ENCODE assay signal across 29 cellular contexts in the genomic region with DNA sequence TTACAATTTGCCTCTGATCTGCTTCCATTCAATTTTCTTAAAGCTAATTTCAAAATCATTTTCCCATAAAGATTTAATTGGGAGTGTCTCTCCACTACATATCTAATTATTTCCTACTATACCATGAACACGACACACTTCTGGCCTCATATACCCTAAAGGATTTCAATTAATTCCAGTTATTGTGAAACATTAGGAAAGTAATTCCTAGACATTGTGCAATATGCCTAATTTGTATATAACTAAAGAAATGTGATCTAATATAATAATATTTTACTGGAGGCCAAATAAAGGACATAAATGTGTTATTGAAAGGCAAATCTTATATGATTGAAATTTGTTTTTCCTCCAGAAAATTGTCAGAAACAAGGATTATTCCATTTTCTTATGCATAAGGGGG.
"Had no signal": no experiment of that assay in that cellular context is flagged by ENCODE, and none has a peak within 500 bp of the region (broad histone marks: within the 10 kb centered on the region; RNA-seq: fewer than 3 reads in every experiment).

No MANE protein-coding gene starts in this region.

- H3K4me3 ChIP-seq: adrenal gland, ascending aorta had no signal

- ATAC-seq: activated CD8-positive, alpha-beta T cell treated with anti-CD3 and anti-CD28 coated beads for 36 hours; activated naive CD8-positive, alpha-beta T cell treated with anti-CD3 and anti-CD28 coated beads, Interleukin-2, amount 50 U/mL, for 24 hours; activated T-cell treated with anti-CD3 and anti-CD28 coated beads, Interleukin-2, amount 50 U/mL, for 4 hours; activated T-cell treated with anti-CD3 and anti-CD28 coated beads, Interleukin-2, amount 50 U/mL, for 72 hours; activated T-helper 17 cell treated with anti-CD3 and anti-CD28 coated beads, Interleukin-2, amount 50 U/mL, for 72 hours had no signal

- H3K27me3 ChIP-seq: adrenal gland, ascending aorta had no signal

- H3K4me1 ChIP-seq: adrenal gland, ascending aorta had no signal

- DNase-seq: activated B cell treated with CpG ODN at 0.5 μM for 24 hours; activated CD4-positive, alpha-beta memory T cell treated with anti-CD3 and anti-CD28 coated beads for 36 hours; activated CD4-positive, alpha-beta T cell treated with anti-CD3 and anti-CD28 coated beads for 4 hours; activated CD4-positive, alpha-beta T cell treated with anti-CD3 and anti-CD28 coated beads, Interleukin-2, amount 10 ng/mL, durations not matched to agents 24 days and 14 days; activated CD4-positive, alpha-beta T cell treated with anti-CD3 and anti-CD28 coated beads, Interleukin-2, amount 50 U/mL, for 1 hour; activated CD4-positive, alpha-beta T cell treated with anti-CD3 and anti-CD28 coated beads, Interleukin-2, amount 50 U/mL, for 4 hours; activated CD4-positive, CD25-positive, alpha-beta regulatory T cell treated with anti-CD3 and anti-CD28 coated beads, Interleukin-2, amount 50 U/mL, for 72 hours; activated CD8-positive, alpha-beta memory T cell treated with anti-CD3 and anti-CD28 coated beads, Interleukin-2, amount 50 U/mL, for 4 hours; activated CD8-positive, alpha-beta T cell treated with anti-CD3 and anti-CD28 coated beads for 36 hours; activated effector memory CD4-positive, alpha-beta T cell treated with anti-CD3 and anti-CD28 coated beads, Interleukin-2, amount 50 U/mL, for 16 hours; activated naive CD4-positive, alpha-beta T cell treated with anti-CD3 and anti-CD28 coated beads, Interleukin-2, amount 10 ng/mL, durations not matched to agents 7 days and 5 days; activated naive CD4-positive, alpha-beta T cell treated with Interleukin-2 at 50 U/mL for 16 hours; activated naive CD8-positive, alpha-beta T cell treated with anti-CD3 and anti-CD28 coated beads, Interleukin-2, amount 10 ng/mL, durations not matched to agents 7 days and 5 days; activated naive CD8-positive, alpha-beta T cell treated with anti-CD3 and anti-CD28 coated beads, Interleukin-2, amount 50 U/mL, for 24 hours; activated T-cell treated with anti-CD3 and anti-CD28 coated beads for 4 hours; activated T-cell treated with anti-CD3 and anti-CD28 coated beads, Interleukin-2, amount 50 U/mL, for 1 hour; activated T-cell treated with anti-CD3 and anti-CD28 coated beads, Interleukin-2, amount 50 U/mL, for 4 hours; activated T-cell treated with anti-CD3 and anti-CD28 coated beads, Interleukin-2, amount 50 U/mL, for 72 hours; adrenal gland; amygdala; anterior cingulate cortex; central memory CD4-positive, alpha-beta T cell; T-helper 1 cell; T-helper 2 cell; T-helper 9 cell had no signal

- H3K27ac ChIP-seq: adrenal gland, ascending aorta, VCaP had no signal

- H3K36me3 ChIP-seq: adrenal gland, ascending aorta had no signal

- H3K9me3 ChIP-seq: adrenal gland, ascending aorta had no signal

- FAIRE-seq: TTC549 had no signal
